8 cellular contexts compared by ENCODE assay signal in genomic region chr15:75335313-75335704, GRCh38. TPM values are rescaled to one million over a fixed set of nuclear protein-coding genes. Genes with fewer than 3 reads are reported as not detected.
A peak's percentile ranks its signal among the peaks of the same experiment; 100 is the strongest.
DNase-seq lines count a peak whose midpoint lies in the region; ATAC-seq and TF ChIP-seq lines count a peak whose summit lies in the region.

No MANE protein-coding gene starts in this region.

- H3K4me3 Mint-ChIP-seq in activated CD8-positive, alpha-beta memory T cell treated with anti-CD3 and anti-CD28 coated beads, Interleukin-2, amount 10 ng/mL, durations not matched to agents 7 days and 5 days, result peak overlapping the region; percentile 91
- peak overlapping the region; percentile 95 for H3K4me3 Mint-ChIP-seq in activated naive CD8-positive, alpha-beta T cell

- H3K9me3 ChIP-seq in left lung (no peaks in the 10 kb centered on the region), thoracic aorta (no peaks in the 10 kb centered on the region)

- H3K36me3 ChIP-seq in left lung, result peaks cover 0 to 20% of the 10 kb centered on the region in 2 donors
- H3K36me3 ChIP-seq in thoracic aorta, result peaks cover 6% of the 10 kb centered on the region

- peak overlapping the region; percentile 92 for H3K27ac Mint-ChIP-seq in activated CD8-positive, alpha-beta memory T cell treated with anti-CD3 and anti-CD28 coated beads, Interleukin-2, amount 10 ng/mL, durations not matched to agents 7 days and 5 days
- H3K27ac Mint-ChIP-seq in activated naive CD8-positive, alpha-beta T cell, result peak overlapping the region; percentile 89

- CTCF ChIA-PET in activated CD8-positive, alpha-beta memory T cell treated with anti-CD3 and anti-CD28 coated beads, Interleukin-2, amount 10 ng/mL, durations not matched to agents 7 days and 5 days (lab: Charles Lee), result interaction anchor here (1.4 to 3.2 kb wide), 3 partner anchors 33 to 316 kb away, joined by 3 to 11 read pairs (median 3); partner anchors contain the start of gene MAN2C1

- DNase-seq in activated CD8-positive, alpha-beta memory T cell treated with anti-CD3 and anti-CD28 coated beads, Interleukin-2, amount 10 ng/mL, durations not matched to agents 7 days and 5 days, result no peak
- no peak for DNase-seq in activated CD8-positive, alpha-beta memory T cell treated with anti-CD3 and anti-CD28 coated beads, Interleukin-2, amount 50 U/mL, for 4 hours
- DNase-seq in left lung (no peak), thoracic aorta (ENCODE audit: low spot score) (no peak), NCI-H1105 treated with DMSO at 0.1 percent for 48 hours (lab: John Stamatoyannopoulos, UW) (no peak), NOMO-1 treated with dmso at 0.1 percent for 144 hours (lab: John Stamatoyannopoulos, UW; ENCODE audit: unreplicated experiment) (no peak)

- intact Hi-C loops in left lung (cut with DNase I), result no loop called here

- TF ChIP-seq CTCF in left lung (IDR thresholded peaks at IDR 0.05) (no peak), thoracic aorta (IDR thresholded peaks at IDR 0.05) (no peak)

- H3K4me1 ChIP-seq in left lung (peaks cover 0 to 17% of the 10 kb centered on the region in 2 donors), thoracic aorta (ENCODE audit: control insufficient read depth in 1 of 2, low read depth in 2 of 2) (peaks cover 7 to 17% of the 10 kb centered on the region in 2 donors)

- ATAC-seq in activated CD8-positive, alpha-beta memory T cell treated with anti-CD3 and anti-CD28 coated beads, Interleukin-2, amount 10 ng/mL, durations not matched to agents 7 days and 5 days, result no peak
- ATAC-seq in left lung (no peak), thoracic aorta (ENCODE audit: insufficient number of reproducible peaks, low FRiP score, low read depth) (no peak), HG03095 (IDR thresholded peaks at IDR 0.05; ENCODE audit: unreplicated experiment) (no peak)

- peaks cover 21% of the 10 kb centered on the region for H3K4me1 Mint-ChIP-seq in activated CD8-positive, alpha-beta memory T cell treated with anti-CD3 and anti-CD28 coated beads, Interleukin-2, amount 10 ng/mL, durations not matched to agents 7 days and 5 days
- peaks cover 19% of the 10 kb centered on the region for H3K4me1 Mint-ChIP-seq in activated naive CD8-positive, alpha-beta T cell (ENCODE audit: low read depth)

- H3K27me3 ChIP-seq in left lung (no peaks in the 10 kb centered on the region), thoracic aorta (replicated peaks; ENCODE audit: insufficient read depth) (no peaks in the 10 kb centered on the region)

- H3K36me3 Mint-ChIP-seq in activated CD8-positive, alpha-beta memory T cell treated with anti-CD3 and anti-CD28 coated beads, Interleukin-2, amount 10 ng/mL, durations not matched to agents 7 days and 5 days, result peaks cover 2% of the 10 kb centered on the region
- H3K36me3 Mint-ChIP-seq in activated naive CD8-positive, alpha-beta T cell, result peaks cover 3% of the 10 kb centered on the region

- H3K27ac ChIP-seq in left lung, result peak overlapping the region; percentile 39 to 73
- H3K27ac ChIP-seq in thoracic aorta, result no peak overlapping the region

- peak overlapping the region; percentile 81 to 94 for H3K4me3 ChIP-seq in left lung
- H3K4me3 ChIP-seq in thoracic aorta, result peak overlapping the region; percentile 99

- no peaks in the 10 kb centered on the region for H3K9me3 Mint-ChIP-seq in activated CD8-positive, alpha-beta memory T cell treated with anti-CD3 and anti-CD28 coated beads, Interleukin-2, amount 10 ng/mL, durations not matched to agents 7 days and 5 days (ENCODE audit: low read depth)
- H3K9me3 Mint-ChIP-seq in activated naive CD8-positive, alpha-beta T cell (ENCODE audit: low read depth), result no peaks in the 10 kb centered on the region

- H3K27me3 Mint-ChIP-seq in activated CD8-positive, alpha-beta memory T cell treated with anti-CD3 and anti-CD28 coated beads, Interleukin-2, amount 10 ng/mL, durations not matched to agents 7 days and 5 days, result peaks cover 3% of the 10 kb centered on the region
- no peaks in the 10 kb centered on the region for H3K27me3 Mint-ChIP-seq in activated naive CD8-positive, alpha-beta T cell

RNA-seq across cellular contexts. Expression of gene COMMD4, which starts 0.6 kb away (rescaled TPM):
- total RNA-seq in activated CD8-positive, alpha-beta memory T cell treated with anti-CD3 and anti-CD28 coated beads, Interleukin-2, amount 10 ng/mL, durations not matched to agents 7 days and 5 days, result 10 to 100 TPM; 76.6 to 80.7 TPM
- total RNA-seq in left lung, result 10 to 100 TPM; 71.4 to 72.9 TPM
- 10 to 100 TPM; 57.6 to 71.2 TPM for total RNA-seq in thoracic aorta

RNA-seq across cellular contexts. Expression of gene NEIL1, which starts 11.5 kb away (rescaled TPM):
- total RNA-seq in activated CD8-positive, alpha-beta memory T cell treated with anti-CD3 and anti-CD28 coated beads, Interleukin-2, amount 10 ng/mL, durations not matched to agents 7 days and 5 days, result 1 to 10 TPM; 1.0 to 1.9 TPM
- 10 to 100 TPM; 31.3 to 34.0 TPM for total RNA-seq in left lung
- 10 to 100 TPM; 47.8 to 62.3 TPM for total RNA-seq in thoracic aorta

RNA-seq across cellular contexts. Expression of gene MAN2C1, which starts 33.1 kb away (rescaled TPM):
- 100 to 1,000 TPM; 143 to 170 TPM for total RNA-seq in activated CD8-positive, alpha-beta memory T cell treated with anti-CD3 and anti-CD28 coated beads, Interleukin-2, amount 10 ng/mL, durations not matched to agents 7 days and 5 days
- total RNA-seq in left lung (100 to 1,000 TPM; 145 to 211 TPM), thoracic aorta (100 to 1,000 TPM; 394 to 471 TPM)

RNA-seq across cellular contexts. Expression of gene GOLGA6D, which starts 52.7 kb away (rescaled TPM):
- under 1 TPM in 1 of 2 experiments, not detected in 1; 0.12 TPM for total RNA-seq in activated CD8-positive, alpha-beta memory T cell treated with anti-CD3 and anti-CD28 coated beads, Interleukin-2, amount 10 ng/mL, durations not matched to agents 7 days and 5 days
- total RNA-seq in left lung (not detected), thoracic aorta (not detected)

Comparison
In these comparisons a context has a peak if more than half of its experiments do, and no peak if none do; other contexts are left out.
1. H3K27ac ChIP-seq: peak in left lung (2 of 2); none in thoracic aorta (0 of 2).
2. RNA of gene NEIL1, which starts 11.5 kb away (total RNA-seq): 47.8 to 62.3 TPM in thoracic aorta and 31.3 to 34.0 TPM in left lung; 1.0 to 1.9 TPM in activated CD8-positive, alpha-beta memory T cell treated with anti-CD3 and anti-CD28 coated beads, Interleukin-2, amount 10 ng/mL, durations not matched to agents 7 days and 5 days; every median in the first group is over 10 times any median in the second.